19 cellular contexts compared by ENCODE assay signal in the genomic region with DNA sequence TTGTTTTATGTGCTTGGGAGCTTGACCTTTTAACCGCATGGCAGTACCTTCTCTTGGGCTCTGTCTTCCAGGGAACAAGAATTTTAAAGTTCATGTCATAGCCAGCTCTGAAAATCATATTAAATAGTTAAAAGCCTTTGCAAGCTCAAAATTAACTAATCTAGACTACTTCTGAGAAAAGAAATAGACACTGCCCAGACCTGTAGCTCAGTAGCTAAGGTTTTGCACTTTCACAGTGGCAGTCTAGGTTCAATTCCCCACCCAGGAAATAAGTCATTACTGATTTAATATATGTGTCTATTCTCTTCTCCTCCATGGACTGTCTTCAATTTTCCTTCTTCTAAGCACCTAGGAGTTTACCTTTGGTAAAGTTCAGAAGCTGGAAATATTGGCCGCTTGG. TPM values are rescaled to one million over a fixed set of nuclear protein-coding genes. Genes with fewer than 3 reads are reported as not detected.
"Had no signal": no experiment of that assay in that cellular context is flagged by ENCODE, and none has a peak within 500 bp of the region (broad histone marks: within the 10 kb centered on the region; RNA-seq: fewer than 3 reads in every experiment).

No MANE protein-coding gene starts in this region.

- DNase-seq: activated CD4-positive, alpha-beta T cell treated with anti-CD3 and anti-CD28 coated beads, Interleukin-2, amount 50 U/mL, for 4 hours; activated naive CD4-positive, alpha-beta T cell treated with anti-CD3 and anti-CD28 coated beads for 36 hours; activated naive CD8-positive, alpha-beta T cell treated with anti-CD3 and anti-CD28 coated beads, Interleukin-2, amount 50 U/mL, for 24 hours; aorta; dermis blood vessel endothelial cell; islet precursor cell; left lung; mucosa of descending colon; naive thymus-derived CD4-positive, alpha-beta T cell; pancreas; stimulated activated CD4-positive, alpha-beta T cell treated with anti-CD3 and anti-CD28 coated beads, Interleukin-2, amount 100 ng/mL, for 48 hours; thyroid gland had no signal

- H3K9me3 ChIP-seq: left lung, mucosa of descending colon, pancreas, thyroid gland had no signal

- H3K4me3 ChIP-seq: hepatocyte, left lung, mucosa of descending colon, pancreas, thyroid gland had no signal

- ATAC-seq: activated CD4-positive, CD25-positive, alpha-beta regulatory T cell treated with anti-CD3 and anti-CD28 coated beads, Interleukin-2, amount 50 U/mL, for 24 hours; activated naive CD8-positive, alpha-beta T cell treated with anti-CD3 and anti-CD28 coated beads, Interleukin-2, amount 50 U/mL, for 24 hours; left lung; mucosa of descending colon; naive thymus-derived CD4-positive, alpha-beta T cell; pancreas; stimulated activated memory B cell treated with anti-CD40 and anti-IgM and Interleukin-4, amounts not matched to agents 10 μg/mL and 1 μg/mL and 100 μg/mL, for 72 hours had no signal

- H3K27me3 ChIP-seq: hepatocyte, left lung, pancreas, thyroid gland had no signal

- H3K36me3 ChIP-seq: thyroid gland had no signal

- H2AFZ ChIP-seq: hepatocyte had no signal

- H3K4me2 ChIP-seq: hepatocyte had no signal

- FAIRE-seq: pancreas had no signal

- H3K27ac ChIP-seq: hepatocyte, left lung, pancreas, thyroid gland had no signal

- H3K4me1 ChIP-seq: thyroid gland had no signal

- H3K79me2 ChIP-seq: hepatocyte had no signal

RNA-seq across cellular contexts. Expression of a gene that starts 40.9 kb away (rescaled TPM):
- total RNA-seq: chondrocyte, dermis blood vessel endothelial cell, epithelial cell of proximal tubule, glomerular endothelial cell, skeletal muscle tissue had no signal
